ENCODE assay signal across 20 cellular contexts in the genomic region with DNA sequence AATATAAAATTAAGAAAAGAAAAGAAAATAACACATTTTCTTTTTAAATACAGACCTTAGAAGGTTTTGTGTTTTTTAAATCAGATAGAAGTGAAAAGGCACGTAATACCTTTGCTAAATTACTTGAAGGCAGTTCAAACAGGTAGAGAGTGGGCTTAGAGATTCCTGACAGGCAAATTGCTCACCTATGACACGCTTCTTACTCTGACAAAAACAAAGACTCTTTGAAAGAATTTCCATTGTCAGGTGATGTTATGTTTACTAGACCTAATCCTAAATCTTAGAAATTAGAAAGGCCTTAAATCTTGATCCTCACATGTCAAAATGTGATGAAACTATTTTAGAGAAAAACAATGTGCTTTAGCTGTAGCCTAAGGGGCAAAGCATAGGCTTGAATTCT.
"Had no signal": no experiment of that assay in that cellular context is flagged by ENCODE, and none has a peak within 500 bp of the region (broad histone marks: within the 10 kb centered on the region; RNA-seq: fewer than 3 reads in every experiment).

No MANE protein-coding gene starts in this region.

- H3K4me1 Mint-ChIP-seq: naive thymus-derived CD8-positive, alpha-beta T cell; stimulated activated naive CD8-positive, alpha-beta T cell treated with anti-CD3 and anti-CD28 coated beads, Interleukin-15, amount 100 ng/mL, for 72 hours had no signal

- H3K4me3 Mint-ChIP-seq: naive thymus-derived CD8-positive, alpha-beta T cell; nephron; neural progenitor cell; stimulated activated memory B cell treated with anti-CD40 and anti-IgM and Interleukin-4, amounts not matched to agents 10 μg/mL and 1 μg/mL and 100 μg/mL, for 72 hours; stimulated activated naive CD8-positive, alpha-beta T cell treated with anti-CD3 and anti-CD28 coated beads, Interleukin-15, amount 100 ng/mL, for 72 hours had no signal

- H2AFZ ChIP-seq: neural progenitor cell, parathyroid adenoma had no signal

- H3K79me2 ChIP-seq: parathyroid adenoma had no signal

- H3K27ac Mint-ChIP-seq: naive thymus-derived CD8-positive, alpha-beta T cell; nephron; neural progenitor cell; stimulated activated memory B cell treated with anti-CD40 and anti-IgM and Interleukin-4, amounts not matched to agents 10 μg/mL and 1 μg/mL and 100 μg/mL, for 72 hours; stimulated activated naive CD8-positive, alpha-beta T cell treated with anti-CD3 and anti-CD28 coated beads, Interleukin-15, amount 100 ng/mL, for 72 hours had no signal

- H3K9me3 Mint-ChIP-seq: nephron; stimulated activated memory B cell treated with anti-CD40 and anti-IgM and Interleukin-4, amounts not matched to agents 10 μg/mL and 1 μg/mL and 100 μg/mL, for 72 hours had no signal

- H3K9me3 ChIP-seq: left ventricle myocardium inferior, neutrophil, right atrium auricular region, right lobe of liver, upper lobe of right lung had no signal

- H3K4me3 ChIP-seq: left ventricle myocardium inferior, lung, neural progenitor cell, right atrium auricular region, right lobe of liver, smooth muscle cell, upper lobe of right lung had no signal

- H3K27me3 ChIP-seq: neural progenitor cell, neutrophil, right atrium auricular region, right lobe of liver, upper lobe of right lung had no signal

- ATAC-seq: naive thymus-derived CD8-positive, alpha-beta T cell; stimulated activated memory B cell treated with anti-CD40 and anti-IgM and Interleukin-4, amounts not matched to agents 10 μg/mL and 1 μg/mL and 100 μg/mL, for 72 hours; stimulated activated naive CD8-positive, alpha-beta T cell treated with anti-CD3 and anti-CD28 coated beads, Interleukin-15, amount 100 ng/mL, for 72 hours; upper lobe of right lung had no signal

- DNase-seq: left ventricle myocardium inferior; naive thymus-derived CD8-positive, alpha-beta T cell; occipital lobe; right lobe of liver; stimulated activated CD4-positive, alpha-beta T cell treated with anti-CD3 and anti-CD28 coated beads, Interleukin-1b, Interleukin-23, amount 100 ng/mL, for 48 hours; stimulated activated CD4-positive, alpha-beta T cell treated with anti-CD3 and anti-CD28 coated beads, Interleukin-2, amount 100 ng/mL, for 48 hours; stimulated activated CD4-positive, alpha-beta T cell treated with anti-CD3 and anti-CD28 coated beads, Interleukin-4, amount 100 ng/mL, for 4 hours; stimulated activated CD8-positive, alpha-beta memory T cell treated with anti-CD3 and anti-CD28 coated beads, Interleukin-4, amount 100 ng/mL, for 48 hours; stimulated activated naive CD4-positive, alpha-beta T cell treated with Interleukin-2 at 50 U/mL for 16 hours; stimulated activated naive CD8-positive, alpha-beta T cell treated with anti-CD3 and anti-CD28 coated beads, Interleukin-15, amount 100 ng/mL, for 72 hours; substantia nigra; upper lobe of right lung had no signal

- H3K36me3 Mint-ChIP-seq: naive thymus-derived CD8-positive, alpha-beta T cell; neural progenitor cell; stimulated activated memory B cell treated with anti-CD40 and anti-IgM and Interleukin-4, amounts not matched to agents 10 μg/mL and 1 μg/mL and 100 μg/mL, for 72 hours had no signal

- H3K36me3 ChIP-seq: left ventricle myocardium inferior, neural progenitor cell, neutrophil, right atrium auricular region, right lobe of liver, upper lobe of right lung had no signal

- H3K27me3 Mint-ChIP-seq: stimulated activated memory B cell treated with anti-CD40 and anti-IgM and Interleukin-4, amounts not matched to agents 10 μg/mL and 1 μg/mL and 100 μg/mL, for 72 hours; stimulated activated naive CD8-positive, alpha-beta T cell treated with anti-CD3 and anti-CD28 coated beads, Interleukin-15, amount 100 ng/mL, for 72 hours had no signal

- H3K4me1 ChIP-seq: left ventricle myocardium inferior, parathyroid adenoma, right atrium auricular region, right lobe of liver, upper lobe of right lung had no signal

- H3K4me2 ChIP-seq: neural progenitor cell, smooth muscle cell had no signal

- H3K27ac ChIP-seq: left ventricle myocardium inferior, neural progenitor cell, neutrophil, parathyroid adenoma, right atrium auricular region, right lobe of liver, upper lobe of right lung had no signal
